In genomic region chr2:58856100-58856499, GRCh38 we compare ENCODE assay signal across 19 cellular contexts.
"Had no signal": no experiment of that assay in that cellular context is flagged by ENCODE, and none has a peak within 500 bp of the region (broad histone marks: within the 10 kb centered on the region; RNA-seq: fewer than 3 reads in every experiment).

No MANE protein-coding gene starts in this region.

- H3K9me3 ChIP-seq: colonic mucosa, mucosa of descending colon, neutrophil, sigmoid colon, thoracic aorta, transverse colon had no signal

- H3K27ac ChIP-seq: colonic mucosa, hepatocyte, neutrophil, sigmoid colon, skin epidermis, stomach, thoracic aorta, transverse colon had no signal

- H3K27me3 ChIP-seq: colonic mucosa, hepatocyte, neutrophil, sigmoid colon, stomach, transverse colon had no signal

- H3K4me3 ChIP-seq: colonic mucosa, hepatocyte, mucosa of descending colon, sigmoid colon, skin epidermis, stomach, thoracic aorta, transverse colon had no signal

- H3K36me3 ChIP-seq: colonic mucosa, neutrophil, sigmoid colon, stomach, thoracic aorta, transverse colon had no signal

- H3K4me1 ChIP-seq: colonic mucosa, stomach, transverse colon had no signal

- H3K4me3 Mint-ChIP-seq: naive thymus-derived CD8-positive, alpha-beta T cell; stimulated activated naive B cell treated with anti-CD40 and anti-IgM and Interleukin-4, amounts not matched to agents 10 μg/mL and 1 μg/mL and 100 μg/mL, for 72 hours had no signal

- H3K27ac Mint-ChIP-seq: naive thymus-derived CD8-positive, alpha-beta T cell; stimulated activated naive B cell treated with anti-CD40 and anti-IgM and Interleukin-4, amounts not matched to agents 10 μg/mL and 1 μg/mL and 100 μg/mL, for 72 hours had no signal

- DNase-seq: colonic mucosa; dermis blood vessel endothelial cell; foreskin melanocyte; head of caudate nucleus; left colon; mucosa of descending colon; naive thymus-derived CD8-positive, alpha-beta T cell; posterior cingulate gyrus; sigmoid colon; stimulated activated CD4-positive, alpha-beta T cell treated with anti-CD3 and anti-CD28 coated beads, Interleukin-2, amount 100 ng/mL, for 24 hours; stimulated activated CD4-positive, alpha-beta T cell treated with anti-CD3 and anti-CD28 coated beads, Interleukin-4, amount 100 ng/mL, for 4 hours; stimulated activated naive B cell treated with anti-CD40 and anti-IgM and Interleukin-4, amounts not matched to agents 10 μg/mL and 1 μg/mL and 100 μg/mL, for 72 hours; stomach; substantia nigra; transverse colon had no signal

- H3K36me3 Mint-ChIP-seq: naive thymus-derived CD8-positive, alpha-beta T cell; stimulated activated naive B cell treated with anti-CD40 and anti-IgM and Interleukin-4, amounts not matched to agents 10 μg/mL and 1 μg/mL and 100 μg/mL, for 72 hours had no signal

- H3K9me3 Mint-ChIP-seq: stimulated activated naive B cell treated with anti-CD40 and anti-IgM and Interleukin-4, amounts not matched to agents 10 μg/mL and 1 μg/mL and 100 μg/mL, for 72 hours had no signal

- H3K4me1 Mint-ChIP-seq: naive thymus-derived CD8-positive, alpha-beta T cell; stimulated activated naive B cell treated with anti-CD40 and anti-IgM and Interleukin-4, amounts not matched to agents 10 μg/mL and 1 μg/mL and 100 μg/mL, for 72 hours had no signal
